26 cellular contexts compared by ENCODE assay signal in genomic region chr20:52993091-52993490, GRCh38. TPM values are rescaled to one million over a fixed set of nuclear protein-coding genes. Genes with fewer than 3 reads are reported as not detected.
DNase-seq lines count a peak whose midpoint lies in the region; ATAC-seq and TF ChIP-seq lines count a peak whose summit lies in the region.
"Had no signal": no experiment of that assay in that cellular context is flagged by ENCODE, and none has a peak within 500 bp of the region (broad histone marks: within the 10 kb centered on the region; RNA-seq: fewer than 3 reads in every experiment).

No MANE protein-coding gene starts in this region.

- H3K4me3 Mint-ChIP-seq in activated CD4-positive, alpha-beta T cell treated with anti-CD3 and anti-CD28 coated beads, Interleukin-2, amount 10 ng/mL, durations not matched to agents 7 days and 5 days = no peak overlapping the region
- H3K4me3 Mint-ChIP-seq: activated CD4-positive, alpha-beta T cell treated with anti-CD3 and anti-CD28 coated beads, Interleukin-2, amount 10 ng/mL, durations not matched to agents 24 days and 14 days; activated naive CD8-positive, alpha-beta T cell treated with anti-CD3 and anti-CD28 coated beads, Interleukin-2, amount 10 ng/mL, durations not matched to agents 7 days and 5 days; activated T-helper 1 cell treated with anti-CD3 and anti-CD28 coated beads, Interleukin-12 subunit alpha, Interleukin-12 subunit beta, Interleukin-2, Interleukin-4 antibody, amounts not matched to agents 30 ng/mL and 10 ng/mL and 1 ng/mL, durations not matched to agents 14 hours and 24 hours and 36 hours; HFFc6; stimulated activated naive B cell treated with anti-CD40 and anti-IgM and Interleukin-4, amounts not matched to agents 10 μg/mL and 1 μg/mL and 100 μg/mL, for 72 hours had no signal

- H3K27ac Mint-ChIP-seq in activated CD4-positive, alpha-beta T cell treated with anti-CD3 and anti-CD28 coated beads, Interleukin-2, amount 10 ng/mL, durations not matched to agents 7 days and 5 days = peak overlapping the region; percentile 5
- H3K27ac Mint-ChIP-seq: activated naive CD8-positive, alpha-beta T cell treated with anti-CD3 and anti-CD28 coated beads, Interleukin-2, amount 10 ng/mL, durations not matched to agents 7 days and 5 days; HFFc6; stimulated activated naive B cell treated with anti-CD40 and anti-IgM and Interleukin-4, amounts not matched to agents 10 μg/mL and 1 μg/mL and 100 μg/mL, for 72 hours had no signal

- H3K9me3 ChIP-seq in smooth muscle cell (replicated peaks; ENCODE audit: low read depth) = no peaks in the 10 kb centered on the region
- H3K9me3 ChIP-seq: lower lobe of right lung, neutrophil, thoracic aorta had no signal

- H3K27ac ChIP-seq in smooth muscle cell (ENCODE audit: low read depth) = peak overlapping the region; percentile 37
- H3K27ac ChIP-seq: lower lobe of right lung, neutrophil, thoracic aorta had no signal

- no peaks in the 10 kb centered on the region for H3K27me3 ChIP-seq in smooth muscle cell (ENCODE audit: low read depth)
- H3K27me3 ChIP-seq: neutrophil had no signal

- H3K36me3 ChIP-seq in smooth muscle cell (ENCODE audit: low read depth) = no peaks in the 10 kb centered on the region
- H3K36me3 ChIP-seq: lower lobe of right lung, neutrophil, thoracic aorta had no signal

- no peak for TF ChIP-seq CTCF in smooth muscle cell (IDR thresholded peaks at IDR 0.05; ENCODE audit: borderline replicate concordance, insufficient read depth, poor library complexity, severe bottlenecking)

- DNase-seq in activated CD4-positive, alpha-beta T cell treated with anti-CD3 and anti-CD28 coated beads, Interleukin-2, amount 10 ng/mL, durations not matched to agents 7 days and 5 days = no peak
- no peak for DNase-seq in activated CD4-positive, alpha-beta T cell treated with anti-CD3 and anti-CD28 coated beads for 4 hours
- peak; percentile 78 for DNase-seq in M059J (ENCODE audit: low read depth)
- DNase-seq in left kidney (ENCODE audit: low read depth, low spot score) = peak; percentile 60
- no peak for DNase-seq in smooth muscle cell (lab: John Stamatoyannopoulos, UW; ENCODE audit: unreplicated experiment)
- no peak for DNase-seq in A172 (ENCODE audit: low spot score)
- no peak for DNase-seq in NCI-H1092 (lab: John Stamatoyannopoulos, UW)
- DNase-seq: 8988T; activated CD4-positive, alpha-beta T cell treated with anti-CD3 and anti-CD28 coated beads, Interleukin-2, amount 10 ng/mL, durations not matched to agents 24 days and 14 days; activated naive CD8-positive, alpha-beta T cell treated with anti-CD3 and anti-CD28 coated beads, Interleukin-2, amount 10 ng/mL, durations not matched to agents 7 days and 5 days; HFFc6; IMR-90; lower lobe of right lung; NCI-H2029 treated with DMSO at 0.1 percent for 48 hours; NCI-H2227 treated with DMSO at 0.1 percent for 48 hours; NCI-H774; stimulated activated CD4-positive, alpha-beta T cell treated with anti-CD3 and anti-CD28 coated beads, Interleukin-4, amount 100 ng/mL, for 1 hour; stimulated activated naive B cell treated with anti-CD40 and anti-IgM and Interleukin-4, amounts not matched to agents 10 μg/mL and 1 μg/mL and 100 μg/mL, for 72 hours; T-helper 2 cell had no signal

- no peak overlapping the region for H2AFZ ChIP-seq in smooth muscle cell (ENCODE audit: low read depth)

- peak overlapping the region; percentile 5 for H3K4me2 ChIP-seq in smooth muscle cell

- POLR2A ChIA-PET in activated CD4-positive, alpha-beta T cell treated with anti-CD3 and anti-CD28 coated beads, Interleukin-2, amount 10 ng/mL, durations not matched to agents 7 days and 5 days (lab: Charles Lee) = no interaction called here

- H3F3A ChIP-seq in smooth muscle cell (ENCODE audit: low read depth) = no peaks in the 10 kb centered on the region

- 55% methylated on average over 3 of the region's 3 CpGs for WGBS in smooth muscle cell (ENCODE audit: low lambda C conversion rate)

- no peaks in the 10 kb centered on the region for H3K27me3 Mint-ChIP-seq in activated CD4-positive, alpha-beta T cell treated with anti-CD3 and anti-CD28 coated beads, Interleukin-2, amount 10 ng/mL, durations not matched to agents 7 days and 5 days
- H3K27me3 Mint-ChIP-seq: activated CD4-positive, alpha-beta T cell treated with anti-CD3 and anti-CD28 coated beads, Interleukin-2, amount 10 ng/mL, durations not matched to agents 24 days and 14 days; activated naive CD8-positive, alpha-beta T cell treated with anti-CD3 and anti-CD28 coated beads, Interleukin-2, amount 10 ng/mL, durations not matched to agents 7 days and 5 days had no signal

- ATAC-seq in HG03520 (IDR thresholded peaks at IDR 0.05; ENCODE audit: unreplicated experiment) = no peak
- ATAC-seq: lower lobe of right lung; SK-N-SH treated with all-trans-retinoic acid at 6 μM for 48 hours; stimulated activated naive B cell treated with anti-CD40 and anti-IgM and Interleukin-4, amounts not matched to agents 10 μg/mL and 1 μg/mL and 100 μg/mL, for 72 hours had no signal

- H3K9me3 Mint-ChIP-seq in activated CD4-positive, alpha-beta T cell treated with anti-CD3 and anti-CD28 coated beads, Interleukin-2, amount 10 ng/mL, durations not matched to agents 7 days and 5 days = no peaks in the 10 kb centered on the region
- H3K9me3 Mint-ChIP-seq: activated CD4-positive, alpha-beta T cell treated with anti-CD3 and anti-CD28 coated beads, Interleukin-2, amount 10 ng/mL, durations not matched to agents 24 days and 14 days; activated naive CD8-positive, alpha-beta T cell treated with anti-CD3 and anti-CD28 coated beads, Interleukin-2, amount 10 ng/mL, durations not matched to agents 7 days and 5 days; activated T-helper 1 cell treated with anti-CD3 and anti-CD28 coated beads, Interleukin-12 subunit alpha, Interleukin-12 subunit beta, Interleukin-2, Interleukin-4 antibody, amounts not matched to agents 30 ng/mL and 10 ng/mL and 1 ng/mL, durations not matched to agents 14 hours and 24 hours and 36 hours had no signal

- H3K79me2 ChIP-seq in smooth muscle cell (ENCODE audit: low read depth) = peaks cover 14% of the 10 kb centered on the region

- no peaks in the 10 kb centered on the region for H4K20me1 ChIP-seq in smooth muscle cell (ENCODE audit: low read depth)

- peaks cover 9% of the 10 kb centered on the region for H3K4me1 ChIP-seq in smooth muscle cell (ENCODE audit: low read depth)

- no peaks in the 10 kb centered on the region for H3K36me3 Mint-ChIP-seq in activated CD4-positive, alpha-beta T cell treated with anti-CD3 and anti-CD28 coated beads, Interleukin-2, amount 10 ng/mL, durations not matched to agents 7 days and 5 days (ENCODE audit: low read depth)
- H3K36me3 Mint-ChIP-seq: activated naive CD8-positive, alpha-beta T cell treated with anti-CD3 and anti-CD28 coated beads, Interleukin-2, amount 10 ng/mL, durations not matched to agents 7 days and 5 days; stimulated activated naive B cell treated with anti-CD40 and anti-IgM and Interleukin-4, amounts not matched to agents 10 μg/mL and 1 μg/mL and 100 μg/mL, for 72 hours had no signal

- CTCF ChIA-PET in activated CD4-positive, alpha-beta T cell treated with anti-CD3 and anti-CD28 coated beads, Interleukin-2, amount 10 ng/mL, durations not matched to agents 7 days and 5 days (lab: Charles Lee) = interaction anchor here (1.6 kb wide), 1 partner anchor 9 kb away, joined by 4 read pairs; no protein-coding TSS in a partner anchor

- H3K4me3 ChIP-seq in smooth muscle cell = no peak overlapping the region
- H3K4me3 ChIP-seq: lower lobe of right lung, thoracic aorta had no signal

- H3K4me1 Mint-ChIP-seq in activated CD4-positive, alpha-beta T cell treated with anti-CD3 and anti-CD28 coated beads, Interleukin-2, amount 10 ng/mL, durations not matched to agents 7 days and 5 days = peaks cover 15% of the 10 kb centered on the region
- H3K4me1 Mint-ChIP-seq: activated naive CD8-positive, alpha-beta T cell treated with anti-CD3 and anti-CD28 coated beads, Interleukin-2, amount 10 ng/mL, durations not matched to agents 7 days and 5 days; stimulated activated naive B cell treated with anti-CD40 and anti-IgM and Interleukin-4, amounts not matched to agents 10 μg/mL and 1 μg/mL and 100 μg/mL, for 72 hours had no signal

- peak overlapping the region; percentile 4 for H3K9ac ChIP-seq in smooth muscle cell (ENCODE audit: low read depth)

RNA-seq across cellular contexts. Expression of gene TSHZ2, which starts 20.9 kb away (rescaled TPM):
- total RNA-seq in activated CD4-positive, alpha-beta T cell treated with anti-CD3 and anti-CD28 coated beads, Interleukin-2, amount 10 ng/mL, durations not matched to agents 7 days and 5 days = 1 to 10 TPM; 8.1 to 9.2 TPM
- total RNA-seq in M059J (2014; rRNA removed; shearing (Covaris generic)) = 5.5 and 11.9 TPM in 2 replicates
- total RNA-seq in smooth muscle cell = 6.6 and 13.7 TPM in 2 replicates
- polyA plus RNA-seq in smooth muscle cell = 4.8 and 6.3 TPM in 2 replicates
- 0.36 TPM in 1 of 2 replicates, not detected in the other for total RNA-seq in A172 (2014; rRNA removed; shearing (Covaris generic))
- total RNA-seq: G401, HFFc6, pulmonary artery endothelial cell had no signal

Comparison
In these comparisons a context has a peak if more than half of its experiments do, and no peak if none do; other contexts are left out.
1. DNase-seq: peak in M059J (single experiment) and left kidney (single experiment); none in activated CD4-positive, alpha-beta T cell treated with anti-CD3 and anti-CD28 coated beads, Interleukin-2, amount 10 ng/mL, durations not matched to agents 7 days and 5 days (single experiment), activated CD4-positive, alpha-beta T cell treated with anti-CD3 and anti-CD28 coated beads for 4 hours (0 of 2), smooth muscle cell (single experiment), A172 (single experiment) and NCI-H1092 (single experiment).